ENCODE assay signal across 11 cellular contexts in genomic region chr10:72842164-72842563, GRCh38. TPM values are rescaled to one million over a fixed set of nuclear protein-coding genes. Genes with fewer than 3 reads are reported as not detected.
"Had no signal": no experiment of that assay in that cellular context is flagged by ENCODE, and none has a peak within 500 bp of the region (broad histone marks: within the 10 kb centered on the region; RNA-seq: fewer than 3 reads in every experiment).

No MANE protein-coding gene starts in this region.

- H3K4me1 ChIP-seq: HAP-1 had no signal

- H3K4me3 Mint-ChIP-seq: GM23338, H9, HFFc6 had no signal

- H3K36me3 ChIP-seq: HAP-1 had no signal

- FAIRE-seq: H1 had no signal

- H2AFZ ChIP-seq: GM23248, GM23338 had no signal

- H3K9me3 ChIP-seq: HAP-1 had no signal

- H3K9ac ChIP-seq: GM23248 had no signal

- H3K9me3 Mint-ChIP-seq: GM23338, H9, HFFc6 had no signal

- H3K27ac Mint-ChIP-seq: GM23338, H9, HFFc6 had no signal

- H3K4me1 Mint-ChIP-seq: GM23338, H9 had no signal

- H3K4me3 ChIP-seq: GM23248, GM23338, HAP-1 had no signal

- DNase-seq: GM23248, GOT3, H7, H9, HCEC 1CT, HFFc6 had no signal

- ATAC-seq: GM23338, HCT116 had no signal

- H3K27ac ChIP-seq: GM23248 had no signal

- H3K4me2 ChIP-seq: GM23338 had no signal

RNA-seq across cellular contexts. Expression of gene OIT3, which starts 51.4 kb away (rescaled TPM):
- total RNA-seq: GM23248, GM23338, H1, H4, H9, HFFc6 had no signal
- polyA plus RNA-seq: GM23248, GM23338, H1 had no signal
